In the genomic region with DNA sequence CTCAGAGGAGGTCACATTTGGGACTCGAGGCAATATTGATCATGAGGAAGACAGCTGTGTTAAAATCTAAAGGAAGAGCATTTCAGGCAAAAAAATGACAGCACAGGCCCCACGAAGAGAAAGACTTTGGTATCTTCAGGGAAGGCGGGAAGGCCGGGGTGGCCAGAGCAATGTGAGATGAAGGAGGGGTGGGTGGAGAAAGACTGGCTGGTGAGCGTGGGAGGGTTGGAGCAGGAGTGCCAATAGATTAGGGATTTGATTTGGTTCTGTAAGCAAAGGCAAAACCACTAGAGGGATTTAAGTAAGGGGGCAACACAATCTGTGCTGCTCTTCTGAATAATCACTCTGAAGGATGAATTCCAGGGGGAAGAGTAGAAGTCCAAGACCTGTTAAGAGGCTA, we compare ENCODE assay signal across 2 cellular contexts.
TF ChIP-seq lines count a peak whose summit lies in the region.

No MANE protein-coding gene starts in this region.

TF ChIP-seq in HEK293, 187 proteins besides CTCF, POLR2A, EP300 and RAD21 (continued from another document):
- TF ChIP-seq ZNF302 (tag by site-specific recombination; IDR thresholded peaks at IDR 0.05; ENCODE audit: low read depth) = no peak
- TF ChIP-seq ZBTB8A (tag by site-specific recombination; IDR thresholded peaks at IDR 0.05) = no peak
- no peak for TF ChIP-seq IKZF3 (tag by site-specific recombination; IDR thresholded peaks at IDR 0.05)
- TF ChIP-seq, protein P1, sequence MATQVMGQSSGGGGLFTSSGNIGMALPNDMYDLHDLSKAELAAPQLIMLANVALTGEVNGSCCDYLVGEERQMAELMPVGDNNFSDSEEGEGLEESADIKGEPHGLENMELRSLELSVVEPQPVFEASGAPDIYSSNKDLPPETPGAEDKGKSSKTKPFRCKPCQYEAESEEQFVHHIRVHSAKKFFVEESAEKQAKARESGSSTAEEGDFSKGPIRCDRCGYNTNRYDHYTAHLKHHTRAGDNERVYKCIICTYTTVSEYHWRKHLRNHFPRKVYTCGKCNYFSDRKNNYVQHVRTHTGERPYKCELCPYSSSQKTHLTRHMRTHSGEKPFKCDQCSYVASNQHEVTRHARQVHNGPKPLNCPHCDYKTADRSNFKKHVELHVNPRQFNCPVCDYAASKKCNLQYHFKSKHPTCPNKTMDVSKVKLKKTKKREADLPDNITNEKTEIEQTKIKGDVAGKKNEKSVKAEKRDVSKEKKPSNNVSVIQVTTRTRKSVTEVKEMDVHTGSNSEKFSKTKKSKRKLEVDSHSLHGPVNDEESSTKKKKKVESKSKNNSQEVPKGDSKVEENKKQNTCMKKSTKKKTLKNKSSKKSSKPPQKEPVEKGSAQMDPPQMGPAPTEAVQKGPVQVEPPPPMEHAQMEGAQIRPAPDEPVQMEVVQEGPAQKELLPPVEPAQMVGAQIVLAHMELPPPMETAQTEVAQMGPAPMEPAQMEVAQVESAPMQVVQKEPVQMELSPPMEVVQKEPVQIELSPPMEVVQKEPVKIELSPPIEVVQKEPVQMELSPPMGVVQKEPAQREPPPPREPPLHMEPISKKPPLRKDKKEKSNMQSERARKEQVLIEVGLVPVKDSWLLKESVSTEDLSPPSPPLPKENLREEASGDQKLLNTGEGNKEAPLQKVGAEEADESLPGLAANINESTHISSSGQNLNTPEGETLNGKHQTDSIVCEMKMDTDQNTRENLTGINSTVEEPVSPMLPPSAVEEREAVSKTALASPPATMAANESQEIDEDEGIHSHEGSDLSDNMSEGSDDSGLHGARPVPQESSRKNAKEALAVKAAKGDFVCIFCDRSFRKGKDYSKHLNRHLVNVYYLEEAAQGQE (tag by site-specific recombination; IDR thresholded peaks at IDR 0.05) = no peak
- TF ChIP-seq ZFHX2 (tag by site-specific recombination; conservative IDR thresholded peaks at IDR 0.05) = 0 out of 2 replicates have a peak, but pooled peaks have one; percentile 12

TF ChIP-seq in K562, 482 proteins besides CTCF, POLR2A, EP300 and RAD21 (continued from another document):
- TF ChIP-seq, protein P2, sequence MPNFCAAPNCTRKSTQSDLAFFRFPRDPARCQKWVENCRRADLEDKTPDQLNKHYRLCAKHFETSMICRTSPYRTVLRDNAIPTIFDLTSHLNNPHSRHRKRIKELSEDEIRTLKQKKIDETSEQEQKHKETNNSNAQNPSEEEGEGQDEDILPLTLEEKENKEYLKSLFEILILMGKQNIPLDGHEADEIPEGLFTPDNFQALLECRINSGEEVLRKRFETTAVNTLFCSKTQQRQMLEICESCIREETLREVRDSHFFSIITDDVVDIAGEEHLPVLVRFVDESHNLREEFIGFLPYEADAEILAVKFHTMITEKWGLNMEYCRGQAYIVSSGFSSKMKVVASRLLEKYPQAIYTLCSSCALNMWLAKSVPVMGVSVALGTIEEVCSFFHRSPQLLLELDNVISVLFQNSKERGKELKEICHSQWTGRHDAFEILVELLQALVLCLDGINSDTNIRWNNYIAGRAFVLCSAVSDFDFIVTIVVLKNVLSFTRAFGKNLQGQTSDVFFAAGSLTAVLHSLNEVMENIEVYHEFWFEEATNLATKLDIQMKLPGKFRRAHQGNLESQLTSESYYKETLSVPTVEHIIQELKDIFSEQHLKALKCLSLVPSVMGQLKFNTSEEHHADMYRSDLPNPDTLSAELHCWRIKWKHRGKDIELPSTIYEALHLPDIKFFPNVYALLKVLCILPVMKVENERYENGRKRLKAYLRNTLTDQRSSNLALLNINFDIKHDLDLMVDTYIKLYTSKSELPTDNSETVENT (CRISPR knock-in tag; IDR thresholded peaks at IDR 0.05) = no peak
- no peak for TF ChIP-seq STAT5A (IDR thresholded peaks at IDR 0.05; ENCODE audit: borderline replicate concordance, low read length)
- no peak for TF ChIP-seq TAF15 (IDR thresholded peaks at IDR 0.05; ENCODE audit: low read depth, low read length)
- no peak for TF ChIP-seq ZSCAN32 (CRISPR knock-in tag; IDR thresholded peaks at IDR 0.05)
- TF ChIP-seq, protein P3, sequence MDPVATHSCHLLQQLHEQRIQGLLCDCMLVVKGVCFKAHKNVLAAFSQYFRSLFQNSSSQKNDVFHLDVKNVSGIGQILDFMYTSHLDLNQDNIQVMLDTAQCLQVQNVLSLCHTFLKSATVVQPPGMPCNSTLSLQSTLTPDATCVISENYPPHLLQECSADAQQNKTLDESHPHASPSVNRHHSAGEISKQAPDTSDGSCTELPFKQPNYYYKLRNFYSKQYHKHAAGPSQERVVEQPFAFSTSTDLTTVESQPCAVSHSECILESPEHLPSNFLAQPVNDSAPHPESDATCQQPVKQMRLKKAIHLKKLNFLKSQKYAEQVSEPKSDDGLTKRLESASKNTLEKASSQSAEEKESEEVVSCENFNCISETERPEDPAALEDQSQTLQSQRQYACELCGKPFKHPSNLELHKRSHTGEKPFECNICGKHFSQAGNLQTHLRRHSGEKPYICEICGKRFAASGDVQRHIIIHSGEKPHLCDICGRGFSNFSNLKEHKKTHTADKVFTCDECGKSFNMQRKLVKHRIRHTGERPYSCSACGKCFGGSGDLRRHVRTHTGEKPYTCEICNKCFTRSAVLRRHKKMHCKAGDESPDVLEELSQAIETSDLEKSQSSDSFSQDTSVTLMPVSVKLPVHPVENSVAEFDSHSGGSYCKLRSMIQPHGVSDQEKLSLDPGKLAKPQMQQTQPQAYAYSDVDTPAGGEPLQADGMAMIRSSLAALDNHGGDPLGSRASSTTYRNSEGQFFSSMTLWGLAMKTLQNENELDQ (CRISPR knock-in tag; IDR thresholded peaks at IDR 0.05; ENCODE audit: borderline replicate concordance) = no peak
- no peak for TF ChIP-seq ZBED1 (IDR thresholded peaks at IDR 0.05)
- no peak for TF ChIP-seq RUNX1 (IDR thresholded peaks at IDR 0.05; ENCODE audit: low read depth)
- TF ChIP-seq U2AF2 (optimal IDR thresholded peaks at IDR 0.05; ENCODE audit: low read depth, low read length) = no peak
- TF ChIP-seq EGR1 (conservative IDR thresholded peaks at IDR 0.05) = peak; percentile 52
- TF ChIP-seq NBN (IDR thresholded peaks at IDR 0.05; ENCODE audit: low read depth) = no peak
- no peak for TF ChIP-seq ZNF146 (CRISPR knock-in tag; IDR thresholded peaks at IDR 0.05; ENCODE audit: unreplicated experiment)
- TF ChIP-seq, protein P4, sequence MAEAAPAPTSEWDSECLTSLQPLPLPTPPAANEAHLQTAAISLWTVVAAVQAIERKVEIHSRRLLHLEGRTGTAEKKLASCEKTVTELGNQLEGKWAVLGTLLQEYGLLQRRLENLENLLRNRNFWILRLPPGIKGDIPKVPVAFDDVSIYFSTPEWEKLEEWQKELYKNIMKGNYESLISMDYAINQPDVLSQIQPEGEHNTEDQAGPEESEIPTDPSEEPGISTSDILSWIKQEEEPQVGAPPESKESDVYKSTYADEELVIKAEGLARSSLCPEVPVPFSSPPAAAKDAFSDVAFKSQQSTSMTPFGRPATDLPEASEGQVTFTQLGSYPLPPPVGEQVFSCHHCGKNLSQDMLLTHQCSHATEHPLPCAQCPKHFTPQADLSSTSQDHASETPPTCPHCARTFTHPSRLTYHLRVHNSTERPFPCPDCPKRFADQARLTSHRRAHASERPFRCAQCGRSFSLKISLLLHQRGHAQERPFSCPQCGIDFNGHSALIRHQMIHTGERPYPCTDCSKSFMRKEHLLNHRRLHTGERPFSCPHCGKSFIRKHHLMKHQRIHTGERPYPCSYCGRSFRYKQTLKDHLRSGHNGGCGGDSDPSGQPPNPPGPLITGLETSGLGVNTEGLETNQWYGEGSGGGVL (CRISPR knock-in tag; IDR thresholded peaks at IDR 0.05) = no peak
- peak; percentile 45 to 46; a peak in 1 of 4 replicates for TF ChIP-seq KDM1A (IDR thresholded peaks at IDR 0.05)
- TF ChIP-seq HNRNPH1 (optimal IDR thresholded peaks at IDR 0.05; ENCODE audit: low read depth, low read length) = no peak
- no peak for TF ChIP-seq SAP30 (IDR thresholded peaks at IDR 0.05; ENCODE audit: borderline replicate concordance, insufficient read depth, low read depth, low read length, poor library complexity, severe bottlenecking)
